In genomic region chr4:5399790-5400421, GRCh38 we compare ENCODE assay signal across 9 cellular contexts.
A peak's percentile ranks its signal among the peaks of the same experiment; 100 is the strongest.
DNase-seq lines count a peak whose midpoint lies in the region; ATAC-seq and TF ChIP-seq lines count a peak whose summit lies in the region.
"Had no signal": no experiment of that assay in that cellular context is flagged by ENCODE, and none has a peak within 500 bp of the region (broad histone marks: within the 10 kb centered on the region; RNA-seq: fewer than 3 reads in every experiment).

No MANE protein-coding gene starts in this region.

- DNase-seq in AG08395 (ENCODE audit: low spot score) (peak; percentile 61), GM23248 (peak; percentile 59), iPS DF 6.9 (ENCODE audit: low read depth, low spot score) (peak; percentile 20), CD1c-positive myeloid dendritic cell (ENCODE audit: extremely low spot score) (no peak)
- DNase-seq in activated naive CD4-positive, alpha-beta T cell treated with anti-CD3 and anti-CD28 coated beads for 36 hours = no peak
- DNase-seq: T-helper 17 cell had no signal

- no peaks in the 10 kb centered on the region for H3K79me2 ChIP-seq in GM23248 (ENCODE audit: insufficient read depth)

- H3K9me2 ChIP-seq in GM23248 (ENCODE audit: insufficient read depth) = no peaks in the 10 kb centered on the region

- in situ Hi-C loops in GM23248 (cut with MboI) = no loop called here

- H3K4me1 ChIP-seq in GM23248 (ENCODE audit: insufficient read depth) = no peaks in the 10 kb centered on the region
- peaks cover 1% of the 10 kb centered on the region; the same call in 1 of the 2 replicates for H3K4me1 ChIP-seq in iPS DF 6.9 (ENCODE audit: control insufficient read depth, insufficient read depth, low read length)

- H3K4me3 ChIP-seq in GM23248 (no peak overlapping the region), iPS DF 6.9 (ENCODE audit: low read length) (no peak overlapping the region)

- H3K9me3 ChIP-seq in GM23248 (ENCODE audit: low read depth) (no peaks in the 10 kb centered on the region), iPS DF 6.9 (ENCODE audit: control insufficient read depth, insufficient read depth, low read length) (no peaks in the 10 kb centered on the region)

- H3K27ac ChIP-seq in GM23248 (no peak overlapping the region), iPS DF 6.9 (ENCODE audit: low read length) (no peak overlapping the region)

- peaks cover 2% of the 10 kb centered on the region for H3K27me3 Mint-ChIP-seq in activated naive CD4-positive, alpha-beta T cell treated with anti-CD3 and anti-CD28 coated beads for 36 hours (ENCODE audit: low read depth)
- H3K27me3 Mint-ChIP-seq: T-helper 17 cell had no signal

- CTCF ChIA-PET in activated naive CD4-positive, alpha-beta T cell treated with anti-CD3 and anti-CD28 coated beads for 36 hours (lab: Charles Lee) = no interaction called here

- H3K36me3 ChIP-seq in GM23248 (ENCODE audit: low read depth) (no peaks in the 10 kb centered on the region), iPS DF 6.9 (ENCODE audit: control insufficient read depth, insufficient read depth, low read length) (no peaks in the 10 kb centered on the region)

- intact Hi-C loops in activated naive CD4-positive, alpha-beta T cell treated with anti-CD3 and anti-CD28 coated beads for 36 hours (cut with micrococcal nuclease) = no loop called here

- H2AFZ ChIP-seq in GM23248 = no peak overlapping the region

- no peak overlapping the region for H3K4me3 Mint-ChIP-seq in activated naive CD4-positive, alpha-beta T cell treated with anti-CD3 and anti-CD28 coated beads for 36 hours
- H3K4me3 Mint-ChIP-seq: T-helper 17 cell had no signal

- no peak overlapping the region for H3K27ac Mint-ChIP-seq in activated naive CD4-positive, alpha-beta T cell treated with anti-CD3 and anti-CD28 coated beads for 36 hours
- H3K27ac Mint-ChIP-seq: T-helper 17 cell had no signal

- no peaks in the 10 kb centered on the region for H3K27me3 ChIP-seq in GM23248 (replicated peaks; ENCODE audit: insufficient read depth)
- H3K27me3 ChIP-seq in iPS DF 6.9 (ENCODE audit: control insufficient read depth, insufficient read depth, low read length) = no peaks in the 10 kb centered on the region

- H3F3A ChIP-seq in GM23248 (ENCODE audit: insufficient read depth) = no peaks in the 10 kb centered on the region

- WGBS in GM23248 (ENCODE audit: low coverage in 1 of 2, low lambda C conversion rate in 2 of 2, missing lambda C conversion rate in 2 of 2), 2 experiments = 46 to 57% methylated on average over 8 of the region's 8 CpGs
- WGBS in iPS DF 6.9 (ENCODE audit: insufficient coverage, insufficient read length) = no CpG with 5 or more reads among the region's 8 CpGs

- ATAC-seq in SK-N-SH treated with all-trans-retinoic acid at 6 μM for 48 hours = peak; percentile 51; the same call in 1 of the 3 replicates
- no peak for ATAC-seq in HG03457 (IDR thresholded peaks at IDR 0.05; ENCODE audit: unreplicated experiment)
- no peak for ATAC-seq in GM21825 (IDR thresholded peaks at IDR 0.05; ENCODE audit: unreplicated experiment)
- ATAC-seq: T-helper 17 cell had no signal

- H3K9ac ChIP-seq in GM23248 = no peak overlapping the region

- H3K4me1 Mint-ChIP-seq in activated naive CD4-positive, alpha-beta T cell treated with anti-CD3 and anti-CD28 coated beads for 36 hours (ENCODE audit: low read depth) = no peaks in the 10 kb centered on the region

- no peaks in the 10 kb centered on the region for H4K20me1 ChIP-seq in GM23248 (ENCODE audit: insufficient read depth)

- H3K36me3 Mint-ChIP-seq in activated naive CD4-positive, alpha-beta T cell treated with anti-CD3 and anti-CD28 coated beads for 36 hours (ENCODE audit: low read depth) = no peaks in the 10 kb centered on the region

- no peak overlapping the region for H3K4me2 ChIP-seq in GM23248 (ENCODE audit: unreplicated experiment)

- peaks cover 11% of the 10 kb centered on the region for H3K9me3 Mint-ChIP-seq in activated naive CD4-positive, alpha-beta T cell treated with anti-CD3 and anti-CD28 coated beads for 36 hours

TF ChIP-seq in SK-N-SH treated with all-trans-retinoic acid at 6 μM for 48 hours, 23 proteins besides CTCF, POLR2A, EP300 and RAD21:
- peak; percentile 53; the same call in 1 of the 2 replicates for TF ChIP-seq ZNF70 (CRISPR knock-in tag; IDR thresholded peaks at IDR 0.05)
- no peak for TF ChIP-seq ZFP30 (CRISPR knock-in tag; IDR thresholded peaks at IDR 0.05)

Comparison
In these comparisons a context has a peak if more than half of its experiments do, and no peak if none do; other contexts are left out.
1. DNase-seq: peak in AG08395 (single experiment), GM23248 (single experiment) and iPS DF 6.9 (single experiment); none in activated naive CD4-positive, alpha-beta T cell treated with anti-CD3 and anti-CD28 coated beads for 36 hours (single experiment) and CD1c-positive myeloid dendritic cell (single experiment).